27 cellular contexts compared by ENCODE assay signal in the genomic region with DNA sequence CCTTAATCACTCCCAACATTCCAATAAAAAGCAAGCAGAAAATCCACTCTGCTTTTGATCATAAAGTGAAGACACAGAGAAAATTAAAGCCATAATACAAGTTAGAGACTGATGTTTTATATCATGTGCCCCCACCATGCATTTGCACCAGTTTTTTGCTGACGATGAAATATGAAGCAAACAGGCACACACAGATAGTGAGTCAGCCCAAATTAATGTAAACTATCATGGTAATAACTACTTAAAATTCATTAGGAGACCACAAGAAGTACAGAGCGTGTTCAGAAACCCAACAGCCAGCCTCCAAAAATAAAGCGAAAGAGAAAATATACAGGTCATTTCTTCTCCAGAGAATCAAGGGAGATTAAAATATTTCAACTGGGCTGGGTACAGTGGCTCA. TPM values are rescaled to one million over a fixed set of nuclear protein-coding genes. Genes with fewer than 3 reads are reported as not detected.
DNase-seq lines count a peak whose midpoint lies in the region; ATAC-seq and TF ChIP-seq lines count a peak whose summit lies in the region.
"Had no signal": no experiment of that assay in that cellular context is flagged by ENCODE, and none has a peak within 500 bp of the region (broad histone marks: within the 10 kb centered on the region; RNA-seq: fewer than 3 reads in every experiment).

No MANE protein-coding gene starts in this region.

- no peak overlapping the region for H4K8ac ChIP-seq in IMR-90 (ENCODE audit: low read depth in 2 of 2, low read length in 2 of 2)

- intact Hi-C loops in IMR-90 (cut with micrococcal nuclease) = loop anchor here (1.0 kb wide), 1 partner anchor 12 kb away; no protein-coding TSS in a partner anchor

- no peak overlapping the region for H4K5ac ChIP-seq in IMR-90 (ENCODE audit: low read depth, low read length)

- H3K27ac ChIP-seq in C4-2B (peak overlapping the region; percentile 31; the same call in 1 of the 2 replicates), IMR-90 (ENCODE audit: insufficient read depth, low read length) (no peak overlapping the region), brain microvascular endothelial cell (no peak overlapping the region), hepatocyte (no peak overlapping the region)
- H3K27ac ChIP-seq: esophagus muscularis mucosa, lower lobe of right lung, SJSA1, stomach, transverse colon had no signal

- H3K9me3 ChIP-seq in IMR-90 (ENCODE audit: control insufficient read depth, insufficient read depth, low read length) (no peaks in the 10 kb centered on the region), hepatocyte (ENCODE audit: low read depth) (no peaks in the 10 kb centered on the region)
- H3K9me3 ChIP-seq: esophagus muscularis mucosa, lower lobe of right lung, SJSA1, transverse colon had no signal

- CTCF ChIA-PET in IMR-90 (lab: Yijun Ruan, JAX) = no interaction called here
- CTCF ChIA-PET in activated CD8-positive, alpha-beta T cell treated with anti-CD3 and anti-CD28 coated beads, Interleukin-2, amount 10 ng/mL, durations not matched to agents 7 days and 5 days (lab: Charles Lee) = no interaction called here

- H3K23ac ChIP-seq in IMR-90 (ENCODE audit: low read depth, low read length) = no peak overlapping the region

- H3K79me1 ChIP-seq in IMR-90 (ENCODE audit: low read depth in 1 of 2, low read length in 2 of 2) = no peaks in the 10 kb centered on the region

- H3K36me3 ChIP-seq in IMR-90 (ENCODE audit: control insufficient read depth, insufficient read depth, low read length) (no peaks in the 10 kb centered on the region), brain microvascular endothelial cell (replicated peaks) (no peaks in the 10 kb centered on the region), hepatocyte (replicated peaks; ENCODE audit: insufficient read depth, low read depth) (no peaks in the 10 kb centered on the region)
- H3K36me3 ChIP-seq: esophagus muscularis mucosa, lower lobe of right lung, SJSA1, stomach, transverse colon had no signal

- no peak overlapping the region for H2AK9ac ChIP-seq in IMR-90 (replicated peaks; ENCODE audit: low read depth, low read length, poor library complexity)

- H3K79me2 ChIP-seq in hepatocyte = no peaks in the 10 kb centered on the region

- no peak for TF ChIP-seq RAD21 in IMR-90 (IDR thresholded peaks at IDR 0.05; ENCODE audit: low read length)

- WGBS in IMR-90 (ENCODE audit: extremely low coverage in 2 of 2, insufficient read length in 1 of 2), 2 experiments = no CpG with 5 or more reads among the region's 3 CpGs
- 80% methylated on average over 3 of the region's 3 CpGs for WGBS in hepatocyte (ENCODE audit: low lambda C conversion rate, missing lambda C conversion rate)

- H3K9me1 ChIP-seq in IMR-90 (ENCODE audit: insufficient read depth, low read length) = peaks cover 5% of the 10 kb centered on the region; the same call in 1 of the 2 replicates

- no peak overlapping the region for H4K91ac ChIP-seq in IMR-90 (ENCODE audit: insufficient read depth, low read depth, low read length)

- H3K9me2 ChIP-seq in hepatocyte (replicated peaks; ENCODE audit: insufficient read depth) = no peaks in the 10 kb centered on the region

- H3K4me2 ChIP-seq in IMR-90 (ENCODE audit: low read depth, low read length) (peak overlapping the region; percentile 5), hepatocyte (no peak overlapping the region)

- no peak for TF ChIP-seq CTCF in C4-2B (conservative IDR thresholded peaks at IDR 0.05)
- no peak for TF ChIP-seq CTCF in IMR-90 (conservative IDR thresholded peaks at IDR 0.05; ENCODE audit: low read depth, low read length)
- no peak for TF ChIP-seq CTCF in astrocyte of the spinal cord (IDR thresholded peaks at IDR 0.05; ENCODE audit: low read depth, low read length)
- no peak for TF ChIP-seq CTCF in brain microvascular endothelial cell (IDR thresholded peaks at IDR 0.05; ENCODE audit: low read depth, low read length, missing control alignments)
- no peak for TF ChIP-seq CTCF in hepatocyte (IDR thresholded peaks at IDR 0.05; ENCODE audit: poor library complexity)

- no TSS peak for BruUV-seq in IMR-90 (replicated peaks; lab: Mats Ljungman, UMichigan)

- no peak overlapping the region for H3K4ac ChIP-seq in IMR-90 (ENCODE audit: low read depth, low read length)

- no peak overlapping the region for H3K56ac ChIP-seq in IMR-90 (ENCODE audit: extremely low read depth, insufficient read depth, low read length)

- H3K4me3 ChIP-seq in IMR-90 (ENCODE audit: insufficient read depth, low read depth, low read length) (no peak overlapping the region), astrocyte of the spinal cord (ENCODE audit: low read depth, low read length) (no peak overlapping the region), brain microvascular endothelial cell (ENCODE audit: low read depth, low read length) (no peak overlapping the region), hepatocyte (no peak overlapping the region)
- H3K4me3 ChIP-seq: esophagus muscularis mucosa, lower lobe of right lung, SJSA1, stomach, transverse colon had no signal

- H2BK15ac ChIP-seq in IMR-90 (ENCODE audit: low read depth, low read length) = no peak overlapping the region

- DNase-seq in IMR-90 = peak; percentile 67
- DNase-seq in astrocyte of the spinal cord (ENCODE audit: low read depth, low spot score) = peak; percentile 9
- peak; percentile 72 for DNase-seq in iris pigment epithelial cell (ENCODE audit: low read depth)
- no peak for DNase-seq in brain microvascular endothelial cell
- DNase-seq in left lobe of liver (ENCODE audit: low spot score) = no peak
- no peak for DNase-seq in hepatocyte (ENCODE audit: low spot score)
- DNase-seq in activated CD8-positive, alpha-beta T cell treated with anti-CD3 and anti-CD28 coated beads, Interleukin-2, amount 10 ng/mL, durations not matched to agents 7 days and 5 days = no peak
- DNase-seq: activated CD4-positive, CD25-positive, alpha-beta regulatory T cell; activated CD8-positive, alpha-beta T cell treated with anti-CD3 and anti-CD28 coated beads for 36 hours; activated naive CD4-positive, alpha-beta T cell treated with Interleukin-2 at 50 U/mL for 16 hours; activated T-cell treated with anti-CD3 and anti-CD28 coated beads, Interleukin-2, amount 50 U/mL, for 24 hours; AML-193; anterior cingulate cortex; COR-L47; effector memory CD4-positive, alpha-beta T cell; EL; lower lobe of right lung; MV-4-11; NCI-H1694 treated with DMSO at 0.1 percent for 48 hours; stimulated activated CD4-positive, alpha-beta T cell treated with anti-CD3 and anti-CD28 coated beads, Interleukin-4, amount 100 ng/mL, for 4 hours; stomach; transverse colon had no signal

- no peak overlapping the region for H3K27ac Mint-ChIP-seq in activated CD8-positive, alpha-beta T cell treated with anti-CD3 and anti-CD28 coated beads, Interleukin-2, amount 10 ng/mL, durations not matched to agents 7 days and 5 days
- H3K27ac Mint-ChIP-seq: activated CD8-positive, alpha-beta T cell treated with anti-CD3 and anti-CD28 coated beads for 36 hours; activated T-cell treated with anti-CD3 and anti-CD28 coated beads, Interleukin-2, amount 50 U/mL, for 24 hours; T-helper 2 cell treated with Interferon-gamma antibody and Interleukin-4, amounts not matched to agents 5 μg/mL and 100 μg/mL, for 36 hours had no signal

- H3K4me1 ChIP-seq in IMR-90 (ENCODE audit: control insufficient read depth, insufficient read depth, low read length) (peaks cover 2% of the 10 kb centered on the region; the same call in 1 of the 2 replicates), hepatocyte (ENCODE audit: insufficient read depth) (no peaks in the 10 kb centered on the region)
- H3K4me1 ChIP-seq: SJSA1 had no signal

- POLR2A ChIA-PET in IMR-90 (lab: Charles Lee; ENCODE audit: unreplicated experiment) = interaction anchor here (0.6 to 0.7 kb wide), 2 partner anchors 28 to 47 kb away, joined by 3 read pairs; a partner anchor contains a TSS
- POLR2A ChIA-PET in activated CD8-positive, alpha-beta T cell treated with anti-CD3 and anti-CD28 coated beads, Interleukin-2, amount 10 ng/mL, durations not matched to agents 7 days and 5 days (lab: Charles Lee) = no interaction called here

- H2BK20ac ChIP-seq in IMR-90 (ENCODE audit: low read depth, low read length) = no peak overlapping the region

- TF ChIP-seq POLR2A in IMR-90 (IDR thresholded peaks at IDR 0.05; ENCODE audit: low read depth, low read length) = no peak

- dilution Hi-C loops in IMR-90 (cut with HindIII; ENCODE audit: low sequenced_read_pairs, unreplicated experiment) = no loop called here

- peaks cover 2% of the 10 kb centered on the region for H3K4me1 Mint-ChIP-seq in activated CD8-positive, alpha-beta T cell treated with anti-CD3 and anti-CD28 coated beads, Interleukin-2, amount 10 ng/mL, durations not matched to agents 7 days and 5 days (ENCODE audit: low read depth)

- no peak overlapping the region for H2BK120ac ChIP-seq in IMR-90 (ENCODE audit: low read depth, low read length)

- H3K14ac ChIP-seq in IMR-90 (replicated peaks; ENCODE audit: low read depth, low read length) = no peak overlapping the region

- peak; percentile 81 for ATAC-seq in IMR-90 (ENCODE audit: low read depth)
- ATAC-seq in left lobe of liver = no peak
- no peak for ATAC-seq in activated CD8-positive, alpha-beta T cell treated with anti-CD3 and anti-CD28 coated beads, Interleukin-2, amount 10 ng/mL, durations not matched to agents 7 days and 5 days
- ATAC-seq: activated CD8-positive, alpha-beta T cell treated with anti-CD3 and anti-CD28 coated beads for 36 hours; lower lobe of right lung; Panc1 had no signal

- no peak overlapping the region for H3K18ac ChIP-seq in IMR-90 (ENCODE audit: low read depth, low read length)

- H4K20me1 ChIP-seq in IMR-90 (ENCODE audit: insufficient read depth, low read length) (no peaks in the 10 kb centered on the region), hepatocyte (ENCODE audit: insufficient read depth, poor library complexity, severe bottlenecking) (no peaks in the 10 kb centered on the region)

- H3K36me3 Mint-ChIP-seq in activated CD8-positive, alpha-beta T cell treated with anti-CD3 and anti-CD28 coated beads, Interleukin-2, amount 10 ng/mL, durations not matched to agents 7 days and 5 days (ENCODE audit: low read depth) = peaks cover 1% of the 10 kb centered on the region

- peaks cover 4% of the 10 kb centered on the region for H3K9me3 Mint-ChIP-seq in activated CD8-positive, alpha-beta T cell treated with anti-CD3 and anti-CD28 coated beads, Interleukin-2, amount 10 ng/mL, durations not matched to agents 7 days and 5 days (ENCODE audit: insufficient read depth)

- no peak overlapping the region for H2AK5ac ChIP-seq in IMR-90 (ENCODE audit: low read depth, low read length)

- no peak overlapping the region for H2BK5ac ChIP-seq in IMR-90 (ENCODE audit: low read depth, low read length, poor library complexity, severe bottlenecking)

- H3K4me3 Mint-ChIP-seq in activated CD8-positive, alpha-beta T cell treated with anti-CD3 and anti-CD28 coated beads, Interleukin-2, amount 10 ng/mL, durations not matched to agents 7 days and 5 days = no peak overlapping the region
- H3K4me3 Mint-ChIP-seq: activated CD8-positive, alpha-beta T cell treated with anti-CD3 and anti-CD28 coated beads for 36 hours; activated T-cell treated with anti-CD3 and anti-CD28 coated beads, Interleukin-2, amount 50 U/mL, for 24 hours; T-helper 2 cell treated with Interferon-gamma antibody and Interleukin-4, amounts not matched to agents 5 μg/mL and 100 μg/mL, for 36 hours had no signal

- H3K27me3 Mint-ChIP-seq in activated CD8-positive, alpha-beta T cell treated with anti-CD3 and anti-CD28 coated beads, Interleukin-2, amount 10 ng/mL, durations not matched to agents 7 days and 5 days (ENCODE audit: low read depth) = peaks cover 4% of the 10 kb centered on the region
- H3K27me3 Mint-ChIP-seq: activated CD8-positive, alpha-beta T cell treated with anti-CD3 and anti-CD28 coated beads for 36 hours; activated T-cell treated with anti-CD3 and anti-CD28 coated beads, Interleukin-2, amount 50 U/mL, for 24 hours had no signal

- no peaks in the 10 kb centered on the region for H3K27me3 ChIP-seq in IMR-90 (ENCODE audit: control insufficient read depth, insufficient read depth, low read length)
- H3K27me3 ChIP-seq in brain microvascular endothelial cell (replicated peaks) = no peaks in the 10 kb centered on the region
- H3K27me3 ChIP-seq in hepatocyte = no peaks in the 10 kb centered on the region
- H3K27me3 ChIP-seq: SJSA1, stomach, transverse colon had no signal

- H2AFZ ChIP-seq in IMR-90 (replicated peaks; ENCODE audit: low read length, poor library complexity) (no peak overlapping the region), hepatocyte (no peak overlapping the region)

- in situ Hi-C loops in IMR-90 (cut with MboI; ENCODE audit: low sequenced_read_pairs) = no loop called here
- in situ Hi-C loops in astrocyte of the spinal cord (cut with HindIII; ENCODE audit: low sequenced_read_pairs) = no loop called here
- in situ Hi-C loops in brain microvascular endothelial cell (cut with HindIII; ENCODE audit: low pct_ligation_motif_present, low sequenced_read_pairs) = no loop called here

- no peak overlapping the region for H3K9ac ChIP-seq in IMR-90 (ENCODE audit: low read depth, low read length)

RNA-seq across cellular contexts. Expression of a gene that starts 46.4 kb away (rescaled TPM):
- total RNA-seq in IMR-90 (2012; rRNA removed) = 23.8 and 26.7 TPM in 2 replicates
- 11.3 and 11.8 TPM in 2 replicates for polyA plus RNA-seq in IMR-90 (2012; rRNA removed)
- 3.0 and 4.4 TPM in 2 replicates for polyA plus RNA-seq in IMR-90 (2012; cell fraction: cytosol; rRNA removed)
- 14.3 and 56.7 TPM in 2 replicates for polyA plus RNA-seq in IMR-90 (2012; cell fraction: nucleus; rRNA removed; ENCODE audit: low replicate concordance)
- 15.8 TPM for total RNA-seq in left lobe of liver
- total RNA-seq in hepatocyte = 27.3 and 28.7 TPM in 2 replicates
- 16.1 and 16.2 TPM in 2 replicates for polyA plus RNA-seq in hepatocyte
- 10 to 100 TPM; 52.9 to 53.4 TPM for total RNA-seq in activated CD8-positive, alpha-beta T cell treated with anti-CD3 and anti-CD28 coated beads, Interleukin-2, amount 10 ng/mL, durations not matched to agents 7 days and 5 days

Comparison
In these comparisons a context has a peak if more than half of its experiments do, and no peak if none do; other contexts are left out.
1. DNase-seq: peak in IMR-90 (single experiment), astrocyte of the spinal cord (single experiment) and iris pigment epithelial cell (single experiment); none in brain microvascular endothelial cell (single experiment), left lobe of liver (single experiment), hepatocyte (single experiment) and activated CD8-positive, alpha-beta T cell treated with anti-CD3 and anti-CD28 coated beads, Interleukin-2, amount 10 ng/mL, durations not matched to agents 7 days and 5 days (single experiment).